ENCODE assay signal across 16 cellular contexts in the genomic region with DNA sequence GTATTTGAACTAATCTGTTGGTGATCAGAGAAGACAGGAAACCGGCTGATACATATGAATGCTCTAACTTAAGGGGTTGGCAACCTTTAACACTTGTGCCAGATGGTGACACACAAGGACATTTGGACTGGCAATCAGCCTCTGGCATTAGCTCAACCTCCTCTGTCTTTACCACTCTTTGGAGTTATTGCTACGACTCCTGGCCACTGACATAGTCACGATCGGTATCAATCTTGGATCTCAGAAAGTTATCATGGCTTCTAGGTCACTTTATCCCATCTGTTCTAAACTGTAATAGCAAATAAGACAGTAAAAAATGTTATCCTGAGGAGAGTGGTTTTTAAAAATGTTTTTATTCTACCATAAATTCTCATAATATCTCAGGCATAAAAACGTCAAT.
DNase-seq lines count a peak whose midpoint lies in the region; ATAC-seq and TF ChIP-seq lines count a peak whose summit lies in the region.
"Had no signal": no experiment of that assay in that cellular context is flagged by ENCODE, and none has a peak within 500 bp of the region (broad histone marks: within the 10 kb centered on the region; RNA-seq: fewer than 3 reads in every experiment).

No MANE protein-coding gene starts in this region.

- H3K36me3 ChIP-seq in adrenal gland (replicated peaks in 1 of 2) = no peaks in the 10 kb centered on the region
- H3K36me3 ChIP-seq: BLaER1, HAP-1 had no signal

- intact Hi-C loops in adrenal gland (cut with DNase I) = no loop called here
- intact Hi-C loops in Right ventricle myocardium inferior (cut with DNase I) = no loop called here

- no peak overlapping the region for H3K27ac ChIP-seq in adrenal gland
- H3K27ac ChIP-seq: 22Rv1, A549, BLaER1 had no signal

- no peaks in the 10 kb centered on the region for H3K27me3 ChIP-seq in adrenal gland
- H3K27me3 ChIP-seq: BLaER1 had no signal

- peaks cover 7 to 8% of the 10 kb centered on the region in 2 donors for H3K4me1 ChIP-seq in adrenal gland (replicated peaks in 1 of 2)
- H3K4me1 ChIP-seq: A549, BLaER1, HAP-1 had no signal

- no peak for TF ChIP-seq POLR2A in adrenal gland (IDR thresholded peaks at IDR 0.05)

- no peak for TF ChIP-seq CTCF in adrenal gland (IDR thresholded peaks at IDR 0.05)

- 29 to 40% (median 33%) methylated on average over 5 of the region's 5 CpGs for WGBS in adrenal gland, 4 donors

- H3K9me3 ChIP-seq in adrenal gland (replicated peaks in 1 of 3) = no peaks in the 10 kb centered on the region
- H3K9me3 ChIP-seq: A549, BLaER1, HAP-1 had no signal

- DNase-seq in NCI-H524 (lab: John Stamatoyannopoulos, UW) = peak; percentile 7 to 21
- DNase-seq in NCI-H524 treated with DMSO at 0.1 percent for 48 hours (lab: John Stamatoyannopoulos, UW) = no peak
- DNase-seq in NCI-H446 (lab: John Stamatoyannopoulos, UW) = peak; percentile 52 to 77
- peak in 5 of 7 donors; percentile 18 to 37 (median 29) for DNase-seq in adrenal gland
- no peak for DNase-seq in Right ventricle myocardium inferior (ENCODE audit: missing footprints)
- DNase-seq: Calu3; CD4-positive, alpha-beta memory T cell; DMS79 treated with DMSO at 0.1 percent for 48 hours; GOT3 had no signal

- no peak for ATAC-seq in Right ventricle myocardium inferior
- ATAC-seq in GM21786 (IDR thresholded peaks at IDR 0.05; ENCODE audit: unreplicated experiment) = no peak
- ATAC-seq in HG03139 (IDR thresholded peaks at IDR 0.05; ENCODE audit: unreplicated experiment) = no peak
- ATAC-seq: A549, GM12878 had no signal

- no peak overlapping the region for H3K4me3 ChIP-seq in adrenal gland
- H3K4me3 ChIP-seq: A549, BLaER1, GM12878, HAP-1 had no signal

Comparison
In these comparisons a context has a peak if more than half of its experiments do, and no peak if none do; other contexts are left out.
1. DNase-seq: peak in NCI-H524 (2 of 2), NCI-H446 (2 of 2) and adrenal gland (5 of 7); none in NCI-H524 treated with DMSO at 0.1 percent for 48 hours (single experiment) and Right ventricle myocardium inferior (single experiment).